16 cellular contexts compared by ENCODE assay signal in the genomic region with DNA sequence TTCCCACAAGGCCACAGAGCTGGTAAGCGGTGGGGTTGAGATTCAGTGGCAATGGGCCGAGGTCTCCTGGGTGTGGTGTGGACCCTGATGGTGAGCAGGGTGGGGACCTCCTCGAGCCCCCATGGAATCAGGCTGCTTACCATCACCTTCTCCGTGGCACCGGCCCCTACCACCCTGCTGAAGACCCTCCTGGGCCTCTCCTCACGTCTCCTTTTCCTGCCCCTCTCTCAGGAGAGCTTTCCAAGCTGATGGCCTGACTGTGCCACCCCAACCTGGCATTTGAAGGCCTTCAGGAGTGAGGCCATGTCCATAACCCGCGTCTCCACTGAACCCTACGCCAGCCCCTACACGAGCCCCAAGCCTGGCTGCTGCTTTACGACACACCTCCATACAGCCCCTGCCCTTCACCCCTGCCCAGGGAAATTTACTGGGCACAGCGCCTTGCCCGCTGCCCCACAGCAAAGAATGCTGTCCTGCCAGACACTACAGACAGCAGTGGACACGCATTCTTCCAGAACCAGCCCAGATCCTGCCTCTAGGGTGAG. TPM values are rescaled to one million over a fixed set of nuclear protein-coding genes. Genes with fewer than 3 reads are reported as not detected.
DNase-seq lines count a peak whose midpoint lies in the region; ATAC-seq and TF ChIP-seq lines count a peak whose summit lies in the region.
"Had no signal": no experiment of that assay in that cellular context is flagged by ENCODE, and none has a peak within 500 bp of the region (broad histone marks: within the 10 kb centered on the region; RNA-seq: fewer than 3 reads in every experiment).

No MANE protein-coding gene starts in this region.

- no peaks in the 10 kb centered on the region for H3K4me1 Mint-ChIP-seq in WTC11

- POLR2A ChIA-PET in WTC11 (lab: Charles Lee): no interaction called here

- H3K27me3 Mint-ChIP-seq in WTC11 (ENCODE audit: low read depth): no peaks in the 10 kb centered on the region

- ATAC-seq in WTC11: no peak
- ATAC-seq in left lobe of liver: no peak
- ATAC-seq: left colon, mucosa of descending colon had no signal

- peak overlapping the region; percentile 13 for H3K27ac ChIP-seq in temporal lobe (ENCODE audit: low read depth, low read length)
- H3K27ac ChIP-seq: BLaER1 treated with 17β-estradiol and CSF1 and Interleukin-3, amounts not matched to agents 10 nM and 100 nM; esophagus squamous epithelium had no signal

- H3K36me3 Mint-ChIP-seq in WTC11: peaks cover 63% of the 10 kb centered on the region

- DNase-seq in activated effector memory CD4-positive, alpha-beta T cell treated with anti-CD3 and anti-CD28 coated beads, Interleukin-2, amount 50 U/mL, for 16 hours: peak; percentile 50
- DNase-seq in activated effector memory CD4-positive, alpha-beta T cell treated with Interleukin-2 at 50 U/mL for 16 hours: no peak
- no peak for DNase-seq in WTC11 (ENCODE audit: low spot score)
- DNase-seq in left lobe of liver (ENCODE audit: low spot score): peak; percentile 38
- DNase-seq in NCI-H82 treated with DMSO at 0.1 percent for 48 hours (lab: John Stamatoyannopoulos, UW; ENCODE audit: unreplicated experiment): no peak
- DNase-seq in NCI-H187 (lab: John Stamatoyannopoulos, UW): no peak
- no peak for DNase-seq in NCI-H524 treated with DMSO at 0.1 percent for 48 hours (lab: John Stamatoyannopoulos, UW)
- DNase-seq: activated CD4-positive, alpha-beta T cell treated with anti-CD3 and anti-CD28 coated beads for 1 hour; activated gamma-delta T cell; central memory CD4-positive, alpha-beta T cell; esophagus squamous epithelium; left colon; NCI-H526 treated with DMSO at 0.1 percent for 48 hours had no signal

- peak overlapping the region; percentile 68; the same call in 1 of the 2 replicates for H3K27ac Mint-ChIP-seq in WTC11

- H3K9me3 Mint-ChIP-seq in WTC11: no peaks in the 10 kb centered on the region

- no peak for TF ChIP-seq CTCF in WTC11 (IDR thresholded peaks at IDR 0.05)

- CTCF ChIA-PET in WTC11 (lab: Charles Lee): no interaction called here

- H3K4me3 Mint-ChIP-seq in WTC11: no peak overlapping the region

TF ChIP-seq in WTC11, 78 proteins besides CTCF, POLR2A, EP300 and RAD21:
- TF ChIP-seq, protein P1, sequence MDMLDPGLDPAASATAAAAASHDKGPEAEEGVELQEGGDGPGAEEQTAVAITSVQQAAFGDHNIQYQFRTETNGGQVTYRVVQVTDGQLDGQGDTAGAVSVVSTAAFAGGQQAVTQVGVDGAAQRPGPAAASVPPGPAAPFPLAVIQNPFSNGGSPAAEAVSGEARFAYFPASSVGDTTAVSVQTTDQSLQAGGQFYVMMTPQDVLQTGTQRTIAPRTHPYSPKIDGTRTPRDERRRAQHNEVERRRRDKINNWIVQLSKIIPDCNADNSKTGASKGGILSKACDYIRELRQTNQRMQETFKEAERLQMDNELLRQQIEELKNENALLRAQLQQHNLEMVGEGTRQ (CRISPR knock-in tag; IDR thresholded peaks at IDR 0.05): no peak
- no peak for TF ChIP-seq CBFB (CRISPR knock-in tag; IDR thresholded peaks at IDR 0.05; ENCODE audit: low read depth)
- TF ChIP-seq EMX1 (CRISPR knock-in tag; IDR thresholded peaks at IDR 0.05): no peak

RNA-seq across cellular contexts. Expression of a gene that starts 55.4 kb away (rescaled TPM):
- total RNA-seq in WTC11 (2021): 13.9 to 15.9 TPM (median 15.3 TPM) in 3 replicates
- 11.6 TPM for total RNA-seq in left lobe of liver
- total RNA-seq in temporal lobe: 53.6 TPM

Comparison
In these comparisons a context has a peak if more than half of its experiments do, and no peak if none do; other contexts are left out.
1. DNase-seq: peak in activated effector memory CD4-positive, alpha-beta T cell treated with anti-CD3 and anti-CD28 coated beads, Interleukin-2, amount 50 U/mL, for 16 hours (single experiment) and left lobe of liver (single experiment); none in activated effector memory CD4-positive, alpha-beta T cell treated with Interleukin-2 at 50 U/mL for 16 hours (single experiment), WTC11 (single experiment), NCI-H82 treated with DMSO at 0.1 percent for 48 hours (single experiment), NCI-H187 (0 of 2) and NCI-H524 treated with DMSO at 0.1 percent for 48 hours (single experiment).